24 cellular contexts compared by ENCODE assay signal in genomic region chr5:123269851-123270250, GRCh38.
"Had no signal": no experiment of that assay in that cellular context is flagged by ENCODE, and none has a peak within 500 bp of the region (broad histone marks: within the 10 kb centered on the region; RNA-seq: fewer than 3 reads in every experiment).

No MANE protein-coding gene starts in this region.

- H3K27ac ChIP-seq: epithelial cell of prostate, gastrocnemius medialis, neural progenitor cell, parathyroid adenoma, vagina had no signal

- H3K9me3 Mint-ChIP-seq: dendritic cell treated with granulocyte-macrophage colony-stimulating factor and Interleukin-4, amounts not matched to agents 40 ng/mL and 50 ng/mL, for 4 days; endodermal cell; memory B cell; natural killer cell treated with Interleukin-12 subunit alpha and Interleukin-12 subunit beta and Interleukin-15 and Interleukin-18, amount 100 ng/mL, for 72 hours; neural progenitor cell; stimulated activated naive B cell treated with anti-CD40 and anti-IgM and Interleukin-4, amounts not matched to agents 10 μg/mL and 1 μg/mL and 100 μg/mL, for 72 hours; stimulated activated naive CD8-positive, alpha-beta T cell treated with anti-CD3 and anti-CD28 coated beads, Interleukin-15, Interleukin-2, amounts not matched to agents 100 ng/mL and 50 ng/mL, for 24 hours had no signal

- H3K27me3 ChIP-seq: gastrocnemius medialis, neural progenitor cell, vagina had no signal

- H3K79me2 ChIP-seq: parathyroid adenoma had no signal

- H3K4me3 Mint-ChIP-seq: dendritic cell treated with granulocyte-macrophage colony-stimulating factor and Interleukin-4, amounts not matched to agents 40 ng/mL and 50 ng/mL, for 4 days; endodermal cell; memory B cell; naive B cell; natural killer cell treated with Interleukin-12 subunit alpha and Interleukin-12 subunit beta and Interleukin-15 and Interleukin-18, amount 100 ng/mL, for 72 hours; neural progenitor cell; stimulated activated naive B cell treated with anti-CD40 and anti-IgM and Interleukin-4, amounts not matched to agents 10 μg/mL and 1 μg/mL and 100 μg/mL, for 72 hours; stimulated activated naive CD8-positive, alpha-beta T cell treated with anti-CD3 and anti-CD28 coated beads, Interleukin-15, Interleukin-2, amounts not matched to agents 100 ng/mL and 50 ng/mL, for 24 hours had no signal

- H3K4me3 ChIP-seq: gastrocnemius medialis, lung, mucosa of descending colon, neural progenitor cell, vagina had no signal

- H2AFZ ChIP-seq: neural progenitor cell, parathyroid adenoma had no signal

- DNase-seq: effector CD8-positive, alpha-beta T cell; endodermal cell; foreskin fibroblast; gastrocnemius medialis; head of caudate nucleus; kidney; mucosa of descending colon; naive B cell; stimulated activated CD4-positive, alpha-beta T cell treated with anti-CD3 and anti-CD28 coated beads, Interleukin-4, amount 100 ng/mL, for 4 hours; stimulated activated naive B cell treated with anti-CD40 and anti-IgM and Interleukin-4, amounts not matched to agents 10 μg/mL and 1 μg/mL and 100 μg/mL, for 72 hours; trophoblast cell had no signal

- H3K4me1 ChIP-seq: gastrocnemius medialis, neural progenitor cell, parathyroid adenoma, vagina had no signal

- H3K4me1 Mint-ChIP-seq: endodermal cell; memory B cell; naive B cell; neural progenitor cell; stimulated activated naive B cell treated with anti-CD40 and anti-IgM and Interleukin-4, amounts not matched to agents 10 μg/mL and 1 μg/mL and 100 μg/mL, for 72 hours had no signal

- H3K27me3 Mint-ChIP-seq: dendritic cell treated with granulocyte-macrophage colony-stimulating factor and Interleukin-4, amounts not matched to agents 40 ng/mL and 50 ng/mL, for 4 days; natural killer cell treated with Interleukin-12 subunit alpha and Interleukin-12 subunit beta and Interleukin-15 and Interleukin-18, amount 100 ng/mL, for 72 hours; progenitor cell of endocrine pancreas; stimulated activated naive CD8-positive, alpha-beta T cell treated with anti-CD3 and anti-CD28 coated beads, Interleukin-15, Interleukin-2, amounts not matched to agents 100 ng/mL and 50 ng/mL, for 24 hours had no signal

- ATAC-seq: esophagus mucosa; gastrocnemius medialis; left lobe of liver; mucosa of descending colon; natural killer cell treated with Interleukin-12 subunit alpha and Interleukin-12 subunit beta and Interleukin-15 and Interleukin-18, amount 100 ng/mL, for 72 hours; sciatic nerve; stimulated activated naive B cell treated with anti-CD40 and anti-IgM and Interleukin-4, amounts not matched to agents 10 μg/mL and 1 μg/mL and 100 μg/mL, for 72 hours had no signal

- H3K36me3 ChIP-seq: gastrocnemius medialis, neural progenitor cell, vagina had no signal

- H3K9me3 ChIP-seq: gastrocnemius medialis, mucosa of descending colon, vagina had no signal

- H3K36me3 Mint-ChIP-seq: memory B cell; naive B cell; natural killer cell treated with Interleukin-12 subunit alpha and Interleukin-12 subunit beta and Interleukin-15 and Interleukin-18, amount 100 ng/mL, for 72 hours; neural progenitor cell; stimulated activated naive B cell treated with anti-CD40 and anti-IgM and Interleukin-4, amounts not matched to agents 10 μg/mL and 1 μg/mL and 100 μg/mL, for 72 hours had no signal

- H3K27ac Mint-ChIP-seq: dendritic cell treated with granulocyte-macrophage colony-stimulating factor and Interleukin-4, amounts not matched to agents 40 ng/mL and 50 ng/mL, for 4 days; endodermal cell; memory B cell; naive B cell; natural killer cell treated with Interleukin-12 subunit alpha and Interleukin-12 subunit beta and Interleukin-15 and Interleukin-18, amount 100 ng/mL, for 72 hours; neural progenitor cell; progenitor cell of endocrine pancreas; stimulated activated naive B cell treated with anti-CD40 and anti-IgM and Interleukin-4, amounts not matched to agents 10 μg/mL and 1 μg/mL and 100 μg/mL, for 72 hours; stimulated activated naive CD8-positive, alpha-beta T cell treated with anti-CD3 and anti-CD28 coated beads, Interleukin-15, Interleukin-2, amounts not matched to agents 100 ng/mL and 50 ng/mL, for 24 hours had no signal

- H3K4me2 ChIP-seq: neural progenitor cell had no signal
